ENCODE assay signal across 1 cellular context in the genomic region with DNA sequence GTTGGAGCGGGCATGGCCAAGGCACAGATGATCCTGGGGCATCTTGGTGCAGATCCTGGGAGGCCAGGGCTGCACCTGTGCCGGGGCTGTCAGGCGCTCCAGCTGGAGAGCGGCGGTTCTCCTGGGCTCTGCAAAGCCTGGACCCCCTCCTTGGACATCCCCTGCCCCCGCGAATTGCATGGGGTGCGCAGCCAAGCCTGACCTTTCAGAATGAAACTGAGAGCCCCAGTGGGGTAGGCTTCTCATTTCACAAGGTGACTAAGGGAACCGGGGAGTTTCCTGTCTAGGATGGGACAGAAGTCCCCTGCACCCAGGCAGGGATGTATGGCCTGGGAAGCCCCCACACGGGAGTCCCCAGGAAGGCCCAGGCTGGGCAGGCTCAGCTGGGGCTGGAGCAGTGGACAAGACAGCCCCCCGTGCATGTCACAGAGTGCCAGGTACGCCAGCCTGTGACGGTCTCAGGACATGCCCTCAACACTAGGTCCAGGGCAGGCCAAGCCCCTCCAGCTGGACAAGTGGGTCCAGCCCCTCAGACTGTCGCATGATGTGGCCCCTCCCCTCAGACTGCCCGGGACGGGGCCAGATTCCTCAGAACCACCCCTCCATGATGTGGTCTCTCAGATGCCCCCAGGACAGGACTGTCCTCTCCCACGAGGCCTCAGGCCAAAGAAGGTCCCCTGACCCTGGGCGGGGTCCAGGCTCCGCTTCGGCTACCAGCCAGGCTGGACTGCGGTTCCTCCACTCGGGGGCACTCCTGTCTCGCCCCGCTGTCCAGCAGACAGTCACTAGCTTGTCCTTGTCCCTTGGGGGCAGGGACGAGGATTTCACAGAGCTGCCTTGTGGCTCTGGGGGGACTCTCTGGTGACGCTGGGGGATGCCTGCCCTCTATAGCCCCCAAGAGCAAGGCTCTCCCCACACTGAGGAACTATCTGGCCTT.
TF ChIP-seq lines count a peak whose summit lies in the region.

No MANE protein-coding gene starts in this region.

TF ChIP-seq in K562, 482 proteins besides CTCF, POLR2A, EP300 and RAD21:
- TF ChIP-seq ZNF445 (CRISPR knock-in tag; IDR thresholded peaks at IDR 0.05; ENCODE audit: low read depth) (no peak), HMGXB4 (CRISPR knock-in tag; IDR thresholded peaks at IDR 0.05) (no peak), PHF20 (IDR thresholded peaks at IDR 0.05; ENCODE audit: partially characterized antibody) (no peak)
- TF ChIP-seq, protein P1, sequence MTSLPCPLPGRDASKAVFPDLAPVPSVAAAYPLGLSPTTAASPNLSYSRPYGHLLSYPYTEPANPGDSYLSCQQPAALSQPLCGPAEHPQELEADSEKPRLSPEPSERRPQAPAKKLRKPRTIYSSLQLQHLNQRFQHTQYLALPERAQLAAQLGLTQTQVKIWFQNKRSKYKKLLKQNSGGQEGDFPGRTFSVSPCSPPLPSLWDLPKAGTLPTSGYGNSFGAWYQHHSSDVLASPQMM (CRISPR knock-in tag; IDR thresholded peaks at IDR 0.05), result no peak
